ENCODE assay signal across 14 cellular contexts in the genomic region with DNA sequence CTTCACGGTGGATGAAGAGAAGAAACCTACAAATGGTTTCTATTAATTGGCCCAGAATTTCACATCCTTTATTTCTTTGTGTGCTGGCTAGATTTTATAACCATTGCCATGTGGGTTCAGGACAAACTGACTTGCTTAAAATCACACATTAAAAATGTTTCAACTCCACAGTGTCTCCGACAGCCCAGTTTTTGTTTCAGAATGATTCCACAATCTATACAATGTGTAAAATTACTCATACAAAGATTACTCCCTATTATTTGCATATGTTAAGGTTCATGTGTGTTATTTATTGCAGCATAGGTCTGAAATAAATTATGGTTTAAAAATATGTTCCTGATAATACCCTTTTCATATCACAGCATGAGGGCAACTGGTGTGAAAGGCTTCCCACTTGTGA.
A peak's percentile ranks its signal among the peaks of the same experiment; 100 is the strongest.
DNase-seq lines count a peak whose midpoint lies in the region; ATAC-seq, FAIRE-seq and TF ChIP-seq lines count a peak whose summit lies in the region.
"Had no signal": no experiment of that assay in that cellular context is flagged by ENCODE, and none has a peak within 500 bp of the region (broad histone marks: within the 10 kb centered on the region; RNA-seq: fewer than 3 reads in every experiment).

No MANE protein-coding gene starts in this region.

- H3K4me3 ChIP-seq in coronary artery = no peak overlapping the region
- H3K4me3 ChIP-seq: body of pancreas, heart left ventricle had no signal

- ATAC-seq in GM18907 (IDR thresholded peaks at IDR 0.05; ENCODE audit: unreplicated experiment) (peak; percentile 79), GM21576 (IDR thresholded peaks at IDR 0.05; ENCODE audit: unreplicated experiment) (peak; percentile 61), HG03039 (IDR thresholded peaks at IDR 0.05; ENCODE audit: unreplicated experiment) (peak; percentile 86), HG03565 (IDR thresholded peaks at IDR 0.05; ENCODE audit: unreplicated experiment) (peak; percentile 89)
- ATAC-seq: activated CD4-positive, alpha-beta T cell treated with anti-CD3 and anti-CD28 coated beads for 36 hours; body of pancreas; heart left ventricle had no signal

- no peak overlapping the region for H3K27ac ChIP-seq in coronary artery
- H3K27ac ChIP-seq: body of pancreas, C4-2B, heart left ventricle had no signal

- TF ChIP-seq CTCF in coronary artery (IDR thresholded peaks at IDR 0.05) = no peak

- DNase-seq in coronary artery (ENCODE audit: low spot score) = no peak
- DNase-seq in RCC 7860 (ENCODE audit: low spot score) = no peak
- DNase-seq in activated naive CD4-positive, alpha-beta T cell treated with Interleukin-2 at 50 U/mL for 16 hours = no peak
- DNase-seq in islet precursor cell = no peak
- DNase-seq: activated CD4-positive, alpha-beta T cell treated with anti-CD3 and anti-CD28 coated beads for 36 hours; body of pancreas; heart left ventricle; NCI-H226; SW 1271 had no signal

- no peak for FAIRE-seq in RCC 7860 (lab: Jason Lieb, UNC)
